Comparison of ENCODE assay signal across 13 cellular contexts in genomic region chr6:4384638-4385036, GRCh38.
DNase-seq lines count a peak whose midpoint lies in the region; ATAC-seq and TF ChIP-seq lines count a peak whose summit lies in the region.
"Had no signal": no experiment of that assay in that cellular context is flagged by ENCODE, and none has a peak within 500 bp of the region (broad histone marks: within the 10 kb centered on the region; RNA-seq: fewer than 3 reads in every experiment).

No MANE protein-coding gene starts in this region.

- H3K4me1 Mint-ChIP-seq in WTC11, result peaks cover 22% of the 10 kb centered on the region
- H3K4me1 Mint-ChIP-seq: CD4-positive, alpha-beta memory T cell had no signal

- H3K4me3 Mint-ChIP-seq in WTC11, result peak overlapping the region; percentile 20; the same call in 1 of the 2 replicates
- H3K4me3 Mint-ChIP-seq: CD4-positive, alpha-beta memory T cell had no signal

- DNase-seq in Kasumi-1 (lab: John Stamatoyannopoulos, UW) (peak; percentile 55 to 64), WTC11 (ENCODE audit: low spot score) (no peak), islet precursor cell (peak; percentile 72), glomerular visceral epithelial cell (ENCODE audit: extremely low spot score) (no peak)
- DNase-seq: BE2C; CD4-positive, alpha-beta memory T cell; DMS79; H7; IMR-90 had no signal

- peaks cover 51% of the 10 kb centered on the region for H3K9me3 Mint-ChIP-seq in WTC11

- H3K27ac Mint-ChIP-seq in WTC11, result no peak overlapping the region
- H3K27ac Mint-ChIP-seq: CD4-positive, alpha-beta memory T cell had no signal

- POLR2A ChIA-PET in WTC11 (lab: Charles Lee), result interaction anchor here (0.6 kb wide), 1 partner anchor 407 kb away, joined by 3 read pairs; no protein-coding TSS in a partner anchor

- peaks cover 21% of the 10 kb centered on the region for H3K27me3 Mint-ChIP-seq in WTC11 (ENCODE audit: low read depth)

- H3K36me3 Mint-ChIP-seq in WTC11, result peaks cover 36% of the 10 kb centered on the region
- H3K36me3 Mint-ChIP-seq: CD4-positive, alpha-beta memory T cell had no signal

- TF ChIP-seq CTCF in WTC11 (IDR thresholded peaks at IDR 0.05), result no peak

- peak; percentile 48 for ATAC-seq in WTC11
- ATAC-seq in HG03175 (IDR thresholded peaks at IDR 0.05; ENCODE audit: unreplicated experiment), result no peak
- no peak for ATAC-seq in GM21381 (IDR thresholded peaks at IDR 0.05; ENCODE audit: unreplicated experiment)
- ATAC-seq in HG02610 (IDR thresholded peaks at IDR 0.05; ENCODE audit: unreplicated experiment), result no peak
- ATAC-seq: A549 had no signal

- CTCF ChIA-PET in WTC11 (lab: Charles Lee), result interaction anchor here (0.9 to 1.1 kb wide), 2 partner anchors 11 to 211 kb away, joined by 3 read pairs; no protein-coding TSS in a partner anchor

TF ChIP-seq in WTC11, 78 proteins besides CTCF, POLR2A, EP300 and RAD21:
- TF ChIP-seq MAX (CRISPR knock-in tag; IDR thresholded peaks at IDR 0.05) (no peak), IRF2 (CRISPR knock-in tag; IDR thresholded peaks at IDR 0.05; ENCODE audit: borderline replicate concordance, low read depth) (no peak), E2F4 (CRISPR knock-in tag; IDR thresholded peaks at IDR 0.05; ENCODE audit: borderline replicate concordance, low read depth) (no peak), E2F1 (CRISPR knock-in tag; IDR thresholded peaks at IDR 0.05) (no peak), ESRRA (CRISPR knock-in tag; IDR thresholded peaks at IDR 0.05; ENCODE audit: borderline replicate concordance) (no peak), PRDM15 (CRISPR knock-in tag; IDR thresholded peaks at IDR 0.05) (no peak), NR1H2 (CRISPR knock-in tag; IDR thresholded peaks at IDR 0.05) (no peak), MLX (CRISPR knock-in tag; IDR thresholded peaks at IDR 0.05) (no peak), AFF4 (CRISPR knock-in tag; IDR thresholded peaks at IDR 0.05; ENCODE audit: borderline replicate concordance) (no peak), NFATC4 (CRISPR knock-in tag; IDR thresholded peaks at IDR 0.05) (no peak), TCF7 (CRISPR knock-in tag; IDR thresholded peaks at IDR 0.05; ENCODE audit: low read depth) (no peak), JAZF1 (CRISPR knock-in tag; IDR thresholded peaks at IDR 0.05) (no peak), ATF3 (CRISPR knock-in tag; conservative IDR thresholded peaks at IDR 0.05) (no peak), ZNF671 (CRISPR knock-in tag; IDR thresholded peaks at IDR 0.05) (no peak), HMGXB4 (CRISPR knock-in tag; IDR thresholded peaks at IDR 0.05) (no peak), GABPB1 (CRISPR knock-in tag; IDR thresholded peaks at IDR 0.05) (no peak), ZNF396 (CRISPR knock-in tag; IDR thresholded peaks at IDR 0.05; ENCODE audit: borderline replicate concordance) (no peak)

Comparison
In these comparisons a context has a peak if more than half of its experiments do, and no peak if none do; other contexts are left out.
1. DNase-seq: peak in Kasumi-1 (2 of 2) and islet precursor cell (single experiment); none in WTC11 (single experiment) and glomerular visceral epithelial cell (single experiment).